ENCODE assay signal across 14 cellular contexts in the genomic region with DNA sequence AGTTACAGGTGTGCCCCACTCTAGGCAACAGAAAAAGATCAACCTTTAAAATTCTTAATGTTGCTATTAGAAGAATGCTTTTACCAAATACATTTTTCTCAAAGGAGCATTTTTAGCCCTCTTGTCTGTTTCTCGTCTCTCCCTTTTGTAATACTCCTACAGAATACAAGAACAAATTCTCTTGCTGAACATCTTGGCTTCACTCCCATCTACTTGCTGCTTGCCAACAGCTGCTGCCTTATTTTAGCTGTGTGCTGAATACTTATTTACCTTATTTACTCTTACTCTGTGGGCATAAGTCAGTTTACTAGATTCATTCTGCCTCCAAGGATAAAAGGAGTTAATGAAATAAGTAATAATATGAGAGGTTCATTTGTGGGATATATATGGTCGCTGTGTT.
DNase-seq lines count a peak whose midpoint lies in the region; ATAC-seq, FAIRE-seq and TF ChIP-seq lines count a peak whose summit lies in the region.
"Had no signal": no experiment of that assay in that cellular context is flagged by ENCODE, and none has a peak within 500 bp of the region (broad histone marks: within the 10 kb centered on the region; RNA-seq: fewer than 3 reads in every experiment).

No MANE protein-coding gene starts in this region.

- H3K36me3 ChIP-seq in endothelial cell of umbilical vein (ENCODE audit: control insufficient read depth in 2 of 2, extremely low read depth in 1 of 2, insufficient read depth in 2 of 2, low read length in 2 of 2) (no peaks in the 10 kb centered on the region), subcutaneous abdominal adipose tissue (ENCODE audit: control insufficient read depth in 5 of 5, insufficient read depth in 5 of 5, low read length in 5 of 5) (peaks cover 0 to 9% (median 0%) of the 10 kb centered on the region in 5 donors)

- POLR2A ChIA-PET in endothelial cell of umbilical vein (lab: Charles Lee): no interaction called here

- H3K9me3 Mint-ChIP-seq in mesothelial cell of epicardium: no peaks in the 10 kb centered on the region
- H3K9me3 Mint-ChIP-seq in activated T-cell treated with anti-CD3 and anti-CD28 coated beads, Interleukin-2, amount 50 U/mL, for 72 hours: no peaks in the 10 kb centered on the region
- H3K9me3 Mint-ChIP-seq: CD14-positive monocyte had no signal

- TF ChIP-seq POLR2A in endothelial cell of umbilical vein (IDR thresholded peaks at IDR 0.05; ENCODE audit: low read depth, low read length): no peak

- H3K27ac ChIP-seq in endothelial cell of umbilical vein (ENCODE audit: insufficient read depth, low read depth, low read length): no peak overlapping the region
- peak overlapping the region; percentile 75 for H3K27ac ChIP-seq in subcutaneous abdominal adipose tissue (ENCODE audit: low read depth, low read length)

- TF ChIP-seq CTCF in endothelial cell of umbilical vein (IDR thresholded peaks at IDR 0.05; ENCODE audit: extremely low read depth in 1 of 2, insufficient read depth in 1 of 2, low read depth in 1 of 2, low read length in 2 of 2) (no peak), mesothelial cell of epicardium (IDR thresholded peaks at IDR 0.05; ENCODE audit: unreplicated experiment) (no peak), GM20000 (IDR thresholded peaks at IDR 0.05; ENCODE audit: extremely low read depth, missing control alignments) (no peak)

- no peak overlapping the region for H3K4me3 ChIP-seq in endothelial cell of umbilical vein (replicated peaks in 1 of 3; ENCODE audit: insufficient read depth in 1 of 3, low read depth in 1 of 3, low read length in 3 of 3)
- H3K4me3 ChIP-seq in subcutaneous abdominal adipose tissue (ENCODE audit: low read depth in 1 of 5, low read length in 5 of 5): no peak overlapping the region

- no peaks in the 10 kb centered on the region for H3K9me1 ChIP-seq in endothelial cell of umbilical vein (replicated peaks; ENCODE audit: control insufficient read depth, extremely low read depth, insufficient read depth, low read length)

- intact Hi-C loops in endothelial cell of umbilical vein (cut with micrococcal nuclease): no loop called here

- H4K20me1 ChIP-seq in endothelial cell of umbilical vein (replicated peaks; ENCODE audit: control insufficient read depth, extremely low read depth, insufficient read depth, low read length): no peaks in the 10 kb centered on the region

- H3K4me1 ChIP-seq in endothelial cell of umbilical vein (ENCODE audit: control insufficient read depth, extremely low read depth, insufficient read depth, low read length) (no peaks in the 10 kb centered on the region), subcutaneous abdominal adipose tissue (ENCODE audit: control insufficient read depth in 5 of 5, insufficient read depth in 5 of 5, low read length in 5 of 5) (peaks cover 0 to 47% (median 20%) of the 10 kb centered on the region in 5 donors)

- H3K4me3 Mint-ChIP-seq in mesothelial cell of epicardium: no peak overlapping the region
- no peak overlapping the region for H3K4me3 Mint-ChIP-seq in activated T-cell treated with anti-CD3 and anti-CD28 coated beads, Interleukin-2, amount 50 U/mL, for 72 hours
- H3K4me3 Mint-ChIP-seq: CD14-positive monocyte had no signal

- DNase-seq in NCI-H1092 treated with DMSO at 0.1 percent for 48 hours (lab: John Stamatoyannopoulos, UW) (peak; percentile 5), NCI-H1092 (lab: John Stamatoyannopoulos, UW) (no peak), endothelial cell of umbilical vein (ENCODE audit: low read depth, low spot score) (peak; percentile 44), mesothelial cell of epicardium (ENCODE audit: low spot score in 2 of 2, unreplicated experiment in 2 of 2) (no peak), islet precursor cell (no peak), GM20000 (ENCODE audit: low spot score) (no peak)
- DNase-seq in activated T-cell treated with anti-CD3 and anti-CD28 coated beads, Interleukin-2, amount 50 U/mL, for 72 hours: no peak
- DNase-seq: activated CD4-positive, alpha-beta T cell treated with anti-CD3 and anti-CD28 coated beads, Interleukin-2, amount 50 U/mL, for 48 hours; DND-41; mesenchymal stem cell had no signal

- CTCF ChIA-PET in endothelial cell of umbilical vein (lab: Charles Lee): interaction anchor here (0.8 to 1.4 kb wide), 2 partner anchors 9 to 11 kb away, joined by 3 to 4 read pairs; no protein-coding TSS in a partner anchor

- no peak for FAIRE-seq in endothelial cell of umbilical vein (lab: Jason Lieb, UNC)
- FAIRE-seq: frontal cortex, TTC549 had no signal

- H3K9ac ChIP-seq in endothelial cell of umbilical vein (replicated peaks; ENCODE audit: extremely low read depth, insufficient read depth, low read length) (no peak overlapping the region), subcutaneous abdominal adipose tissue (ENCODE audit: low read length in 5 of 5) (peak overlapping the region in 1 of 5 donors; percentile 35)

- BruUV-seq in endothelial cell of umbilical vein (replicated peaks; lab: Mats Ljungman, UMichigan): no TSS peak

- H3K4me1 Mint-ChIP-seq in mesothelial cell of epicardium: peaks cover 15% of the 10 kb centered on the region
- no peaks in the 10 kb centered on the region for H3K4me1 Mint-ChIP-seq in activated T-cell treated with anti-CD3 and anti-CD28 coated beads, Interleukin-2, amount 50 U/mL, for 72 hours (ENCODE audit: low read depth)
- H3K4me1 Mint-ChIP-seq: CD14-positive monocyte had no signal

- H3K9me3 ChIP-seq in endothelial cell of umbilical vein (replicated peaks; ENCODE audit: control insufficient read depth, insufficient read depth, low read length) (no peaks in the 10 kb centered on the region), subcutaneous abdominal adipose tissue (ENCODE audit: control insufficient read depth in 5 of 5, low read length in 5 of 5) (no peaks in the 10 kb centered on the region)

- peak overlapping the region; percentile 44 for H3K27ac Mint-ChIP-seq in mesothelial cell of epicardium
- no peak overlapping the region for H3K27ac Mint-ChIP-seq in activated T-cell treated with anti-CD3 and anti-CD28 coated beads, Interleukin-2, amount 50 U/mL, for 72 hours
- H3K27ac Mint-ChIP-seq: CD14-positive monocyte had no signal

- no peaks in the 10 kb centered on the region for H3K27me3 Mint-ChIP-seq in mesothelial cell of epicardium (ENCODE audit: low read depth)
- no peaks in the 10 kb centered on the region for H3K27me3 Mint-ChIP-seq in activated T-cell treated with anti-CD3 and anti-CD28 coated beads, Interleukin-2, amount 50 U/mL, for 72 hours (ENCODE audit: low read depth)

- H3K27me3 ChIP-seq in endothelial cell of umbilical vein (ENCODE audit: control insufficient read depth in 2 of 2, insufficient read depth in 2 of 2, low read length in 2 of 2): no peaks in the 10 kb centered on the region
- H3K27me3 ChIP-seq in subcutaneous abdominal adipose tissue (ENCODE audit: control insufficient read depth in 5 of 5, insufficient read depth in 4 of 5, low read length in 5 of 5): no peaks in the 10 kb centered on the region

- no peaks in the 10 kb centered on the region for H3K79me2 ChIP-seq in endothelial cell of umbilical vein (ENCODE audit: control insufficient read depth, insufficient read depth, low read length)

- no peak overlapping the region for H3K4me2 ChIP-seq in endothelial cell of umbilical vein (ENCODE audit: insufficient read depth, low read length)

- H2AFZ ChIP-seq in endothelial cell of umbilical vein (ENCODE audit: low read depth, low read length): no peak overlapping the region

- ATAC-seq in activated T-cell treated with anti-CD3 and anti-CD28 coated beads, Interleukin-2, amount 50 U/mL, for 72 hours (replicated peaks in 1 of 2): no peak

- dilution Hi-C loops in endothelial cell of umbilical vein (cut with MboI; ENCODE audit: extremely low pct_ligation_motif_present, low sequenced_read_pairs): no loop called here

- peaks cover 2% of the 10 kb centered on the region for H3K36me3 Mint-ChIP-seq in mesothelial cell of epicardium
- peaks cover 0 to 6% of the 10 kb centered on the region in 2 donors for H3K36me3 Mint-ChIP-seq in activated T-cell treated with anti-CD3 and anti-CD28 coated beads, Interleukin-2, amount 50 U/mL, for 72 hours (ENCODE audit: insufficient read depth in 2 of 2)

TF ChIP-seq in endothelial cell of umbilical vein, 7 proteins besides CTCF, POLR2A, EP300 and RAD21:
- TF ChIP-seq POLR2AphosphoS5 (IDR thresholded peaks at IDR 0.05; ENCODE audit: insufficient read depth, low read depth, low read length): no peak
- TF ChIP-seq GATA2 (IDR thresholded peaks at IDR 0.05; ENCODE audit: insufficient read depth, insufficient read length, low read depth, low read length): no peak
- TF ChIP-seq MYC (IDR thresholded peaks at IDR 0.05; ENCODE audit: low read depth, low read length): no peak
- TF ChIP-seq FOS (IDR thresholded peaks at IDR 0.05; ENCODE audit: borderline replicate concordance, insufficient read depth, low read length): no peak

Comparison
In these comparisons a context has a peak if more than half of its experiments do, and no peak if none do; other contexts are left out.
1. DNase-seq: peak in NCI-H1092 treated with DMSO at 0.1 percent for 48 hours (single experiment) and endothelial cell of umbilical vein (single experiment); none in NCI-H1092 (single experiment), mesothelial cell of epicardium (0 of 2), islet precursor cell (single experiment), activated T-cell treated with anti-CD3 and anti-CD28 coated beads, Interleukin-2, amount 50 U/mL, for 72 hours (0 of 2) and GM20000 (single experiment).